In genomic region chrX:115232933-115233496, GRCh38 we compare ENCODE assay signal across 10 cellular contexts. TPM values are rescaled to one million over a fixed set of nuclear protein-coding genes. Genes with fewer than 3 reads are reported as not detected.
A peak's percentile ranks its signal among the peaks of the same experiment; 100 is the strongest.
DNase-seq lines count a peak whose midpoint lies in the region; ATAC-seq and TF ChIP-seq lines count a peak whose summit lies in the region.
"Had no signal": no experiment of that assay in that cellular context is flagged by ENCODE, and none has a peak within 500 bp of the region (broad histone marks: within the 10 kb centered on the region; RNA-seq: fewer than 3 reads in every experiment).

No MANE protein-coding gene starts in this region.

- no peaks in the 10 kb centered on the region for H3K36me3 Mint-ChIP-seq in activated T-helper 1 cell treated with anti-CD3 and anti-CD28 coated beads, Interleukin-12 subunit alpha, Interleukin-12 subunit beta, Interleukin-2, Interleukin-4 antibody, amounts not matched to agents 30 ng/mL and 10 ng/mL and 1 ng/mL, durations not matched to agents 14 hours and 24 hours and 36 hours (ENCODE audit: low read depth)

- H3K9me3 ChIP-seq in HUES6 (ENCODE audit: control insufficient read depth, insufficient read depth, low read depth, low read length) = no peaks in the 10 kb centered on the region
- no peaks in the 10 kb centered on the region for H3K9me3 ChIP-seq in mesodermal cell (ENCODE audit: control insufficient read depth, low read length)
- H3K9me3 ChIP-seq in thoracic aorta = no peaks in the 10 kb centered on the region

- peak overlapping the region; percentile 85 for H3K4me3 ChIP-seq in HUES6 (ENCODE audit: low read depth, low read length)
- peak overlapping the region; percentile 56 for H3K4me3 ChIP-seq in mesodermal cell (ENCODE audit: extremely low read depth, insufficient read depth, low read length, poor library complexity, severe bottlenecking)
- peak overlapping the region; percentile 76 for H3K4me3 ChIP-seq in thoracic aorta

- peaks cover 54% of the 10 kb centered on the region for H3K27me3 ChIP-seq in HUES6 (ENCODE audit: control insufficient read depth, insufficient read depth, low read length)
- no peaks in the 10 kb centered on the region for H3K27me3 ChIP-seq in thoracic aorta (replicated peaks; ENCODE audit: insufficient read depth)

- no peak for ATAC-seq in thoracic aorta (ENCODE audit: insufficient number of reproducible peaks, low FRiP score, low read depth)
- ATAC-seq: activated CD8-positive, alpha-beta T cell treated with anti-CD3 and anti-CD28 coated beads, Interleukin-2, amount 10 ng/mL, durations not matched to agents 7 days and 5 days; stimulated activated naive CD8-positive, alpha-beta T cell treated with anti-CD3 and anti-CD28 coated beads, Interleukin-15, amount 100 ng/mL, for 72 hours had no signal

- 73% methylated on average over 2 of the region's 6 CpGs; no CpG with 5 or more reads in 1 of the 2 experiments for WGBS in mesodermal cell (ENCODE audit: insufficient coverage in 2 of 2), 2 experiments

- no peak for TF ChIP-seq CTCF in thoracic aorta (IDR thresholded peaks at IDR 0.05)

- peaks cover 25% of the 10 kb centered on the region for H3K27me3 Mint-ChIP-seq in activated T-helper 1 cell treated with anti-CD3 and anti-CD28 coated beads, Interleukin-12 subunit alpha, Interleukin-12 subunit beta, Interleukin-2, Interleukin-4 antibody, amounts not matched to agents 30 ng/mL and 10 ng/mL and 1 ng/mL, durations not matched to agents 14 hours and 24 hours and 36 hours (ENCODE audit: insufficient read depth)

- peak; percentile 5 for DNase-seq in dermis blood vessel endothelial cell
- DNase-seq in thoracic aorta (ENCODE audit: low spot score) = no peak
- DNase-seq in KG1 (lab: John Stamatoyannopoulos, UW) = no peak
- no peak for DNase-seq in activated T-helper 1 cell treated with anti-CD3 and anti-CD28 coated beads, Interleukin-12 subunit alpha, Interleukin-12 subunit beta, Interleukin-2, Interleukin-4 antibody, amounts not matched to agents 30 ng/mL and 10 ng/mL and 1 ng/mL, durations not matched to agents 14 hours and 24 hours and 36 hours (ENCODE audit: low spot score)
- no peak for DNase-seq in SHP77 treated with DMSO at 0.1 percent for 48 hours (lab: John Stamatoyannopoulos, UW)
- DNase-seq: activated CD8-positive, alpha-beta T cell treated with anti-CD3 and anti-CD28 coated beads, Interleukin-2, amount 10 ng/mL, durations not matched to agents 7 days and 5 days; stimulated activated naive CD8-positive, alpha-beta T cell treated with anti-CD3 and anti-CD28 coated beads, Interleukin-15, amount 100 ng/mL, for 72 hours had no signal

- H3K36me3 ChIP-seq in HUES6 (ENCODE audit: control insufficient read depth, insufficient read depth, low read length) = no peaks in the 10 kb centered on the region
- no peaks in the 10 kb centered on the region for H3K36me3 ChIP-seq in mesodermal cell (ENCODE audit: control insufficient read depth, insufficient read depth, low read length)
- no peaks in the 10 kb centered on the region for H3K36me3 ChIP-seq in thoracic aorta

- intact Hi-C loops in activated T-helper 1 cell treated with anti-CD3 and anti-CD28 coated beads, Interleukin-12 subunit alpha, Interleukin-12 subunit beta, Interleukin-2, Interleukin-4 antibody, amounts not matched to agents 30 ng/mL and 10 ng/mL and 1 ng/mL, durations not matched to agents 14 hours and 24 hours and 36 hours (cut with micrococcal nuclease) = no loop called here

- H3K4me1 ChIP-seq in HUES6 (ENCODE audit: control insufficient read depth, insufficient read depth, low read length) (peaks cover 19% of the 10 kb centered on the region), mesodermal cell (ENCODE audit: control insufficient read depth, insufficient read depth, low read length, poor library complexity, severe bottlenecking) (no peaks in the 10 kb centered on the region), thoracic aorta (ENCODE audit: control insufficient read depth in 1 of 2, low read depth in 2 of 2) (peaks cover 0 to 4% of the 10 kb centered on the region in 2 donors)

- H3K9ac ChIP-seq in HUES6 (ENCODE audit: low read length) = no peak overlapping the region

- H3K9me3 Mint-ChIP-seq in activated T-helper 1 cell treated with anti-CD3 and anti-CD28 coated beads, Interleukin-12 subunit alpha, Interleukin-12 subunit beta, Interleukin-2, Interleukin-4 antibody, amounts not matched to agents 30 ng/mL and 10 ng/mL and 1 ng/mL, durations not matched to agents 14 hours and 24 hours and 36 hours = no peaks in the 10 kb centered on the region
- H3K9me3 Mint-ChIP-seq: stimulated activated naive CD8-positive, alpha-beta T cell treated with anti-CD3 and anti-CD28 coated beads, Interleukin-15, amount 100 ng/mL, for 72 hours had no signal

- H3K4me3 Mint-ChIP-seq in activated T-helper 1 cell treated with anti-CD3 and anti-CD28 coated beads, Interleukin-12 subunit alpha, Interleukin-12 subunit beta, Interleukin-2, Interleukin-4 antibody, amounts not matched to agents 30 ng/mL and 10 ng/mL and 1 ng/mL, durations not matched to agents 14 hours and 24 hours and 36 hours = no peak overlapping the region
- H3K4me3 Mint-ChIP-seq: activated CD8-positive, alpha-beta T cell treated with anti-CD3 and anti-CD28 coated beads, Interleukin-2, amount 10 ng/mL, durations not matched to agents 7 days and 5 days had no signal

- H3K4me1 Mint-ChIP-seq in activated T-helper 1 cell treated with anti-CD3 and anti-CD28 coated beads, Interleukin-12 subunit alpha, Interleukin-12 subunit beta, Interleukin-2, Interleukin-4 antibody, amounts not matched to agents 30 ng/mL and 10 ng/mL and 1 ng/mL, durations not matched to agents 14 hours and 24 hours and 36 hours (ENCODE audit: low read depth) = no peaks in the 10 kb centered on the region
- H3K4me1 Mint-ChIP-seq: stimulated activated naive CD8-positive, alpha-beta T cell treated with anti-CD3 and anti-CD28 coated beads, Interleukin-15, amount 100 ng/mL, for 72 hours had no signal

- H3K27ac Mint-ChIP-seq in activated T-helper 1 cell treated with anti-CD3 and anti-CD28 coated beads, Interleukin-12 subunit alpha, Interleukin-12 subunit beta, Interleukin-2, Interleukin-4 antibody, amounts not matched to agents 30 ng/mL and 10 ng/mL and 1 ng/mL, durations not matched to agents 14 hours and 24 hours and 36 hours = no peak overlapping the region
- H3K27ac Mint-ChIP-seq: activated CD8-positive, alpha-beta T cell treated with anti-CD3 and anti-CD28 coated beads, Interleukin-2, amount 10 ng/mL, durations not matched to agents 7 days and 5 days; stimulated activated naive CD8-positive, alpha-beta T cell treated with anti-CD3 and anti-CD28 coated beads, Interleukin-15, amount 100 ng/mL, for 72 hours had no signal

- no peak overlapping the region for H3K27ac ChIP-seq in HUES6 (ENCODE audit: low read depth, low read length)
- H3K27ac ChIP-seq in mesodermal cell (ENCODE audit: low read depth, low read length, severe bottlenecking) = no peak overlapping the region
- peak overlapping the region in 1 of 2 donors; percentile 65 for H3K27ac ChIP-seq in thoracic aorta

RNA-seq across cellular contexts. Expression of gene LRCH2, which starts 0.9 kb away (rescaled TPM):
- 9.2 and 12.6 TPM in 2 replicates for total RNA-seq in dermis blood vessel endothelial cell
- polyA plus RNA-seq in mesodermal cell (2013, experiment 1 of 2) = 8.1 TPM
- 10.2 TPM for polyA plus RNA-seq in mesodermal cell (2013, experiment 2 of 2)
- total RNA-seq in thoracic aorta = 1 to 10 TPM; 5.4 to 9.9 TPM
- total RNA-seq in activated T-helper 1 cell treated with anti-CD3 and anti-CD28 coated beads, Interleukin-12 subunit alpha, Interleukin-12 subunit beta, Interleukin-2, Interleukin-4 antibody, amounts not matched to agents 30 ng/mL and 10 ng/mL and 1 ng/mL, durations not matched to agents 14 hours and 24 hours and 36 hours = not detected in 2 replicates
- total RNA-seq: activated CD8-positive, alpha-beta T cell treated with anti-CD3 and anti-CD28 coated beads, Interleukin-2, amount 10 ng/mL, durations not matched to agents 7 days and 5 days had no signal

RNA-seq across cellular contexts. Expression of gene RBMXL3, which starts 43.8 kb away (rescaled TPM):
- total RNA-seq in dermis blood vessel endothelial cell (not detected in 2 replicates), thoracic aorta (not detected)
- polyA plus RNA-seq in mesodermal cell (2013, experiment 1 of 2) = not detected
- polyA plus RNA-seq in mesodermal cell (2013, experiment 2 of 2) = not detected
- total RNA-seq in activated T-helper 1 cell treated with anti-CD3 and anti-CD28 coated beads, Interleukin-12 subunit alpha, Interleukin-12 subunit beta, Interleukin-2, Interleukin-4 antibody, amounts not matched to agents 30 ng/mL and 10 ng/mL and 1 ng/mL, durations not matched to agents 14 hours and 24 hours and 36 hours = not detected in 2 replicates
- total RNA-seq: activated CD8-positive, alpha-beta T cell treated with anti-CD3 and anti-CD28 coated beads, Interleukin-2, amount 10 ng/mL, durations not matched to agents 7 days and 5 days; dermis microvascular lymphatic vessel endothelial cell had no signal

RNA-seq across cellular contexts. Expression of gene LUZP4, which starts 56.5 kb away (rescaled TPM):
- total RNA-seq in dermis blood vessel endothelial cell = not detected in 2 replicates
- polyA plus RNA-seq in mesodermal cell (2013, experiment 1 of 2) = not detected
- polyA plus RNA-seq in mesodermal cell (2013, experiment 2 of 2) = not detected
- total RNA-seq in thoracic aorta = not detected
- total RNA-seq in activated T-helper 1 cell treated with anti-CD3 and anti-CD28 coated beads, Interleukin-12 subunit alpha, Interleukin-12 subunit beta, Interleukin-2, Interleukin-4 antibody, amounts not matched to agents 30 ng/mL and 10 ng/mL and 1 ng/mL, durations not matched to agents 14 hours and 24 hours and 36 hours = not detected in 2 replicates
- total RNA-seq: activated CD8-positive, alpha-beta T cell treated with anti-CD3 and anti-CD28 coated beads, Interleukin-2, amount 10 ng/mL, durations not matched to agents 7 days and 5 days; dermis microvascular lymphatic vessel endothelial cell had no signal
